In genomic region chr17:16282522-16282921, GRCh38 we compare ENCODE assay signal across 11 cellular contexts.
A peak's percentile ranks its signal among the peaks of the same experiment; 100 is the strongest.
DNase-seq lines count a peak whose midpoint lies in the region; ATAC-seq, FAIRE-seq and TF ChIP-seq lines count a peak whose summit lies in the region.
"Had no signal": no experiment of that assay in that cellular context is flagged by ENCODE, and none has a peak within 500 bp of the region (broad histone marks: within the 10 kb centered on the region; RNA-seq: fewer than 3 reads in every experiment).

No MANE protein-coding gene starts in this region.

- no peak for TF ChIP-seq POLR2A in A549 (IDR thresholded peaks at IDR 0.05; ENCODE audit: low read length)
- no peak for TF ChIP-seq POLR2A in ovary (IDR thresholded peaks at IDR 0.05)

- intact Hi-C loops in ovary (cut with DNase I): loop anchor here in 1 of 4 donors (10.0 kb wide), 1 partner anchor 72 kb away; the partner anchor contains the start of gene CENPV

- H3K9me3 ChIP-seq in A549 (no peaks in the 10 kb centered on the region), ovary (no peaks in the 10 kb centered on the region)

- DNase-seq in A549 (ENCODE audit: low read depth in 1 of 2, low spot score in 1 of 2): peak in 1 of 2 experiments; percentile 62
- DNase-seq in HS-27A (ENCODE audit: low read depth): peak; percentile 94
- DNase-seq in amniotic epithelial cell (ENCODE audit: low read depth): peak; percentile 89
- DNase-seq in glomerular visceral epithelial cell (ENCODE audit: extremely low spot score): peak; percentile 82
- DNase-seq in activated CD4-positive, alpha-beta T cell treated with anti-CD3 and anti-CD28 coated beads, Interleukin-2, amount 50 U/mL, for 4 hours: no peak
- no peak for DNase-seq in activated CD8-positive, alpha-beta memory T cell treated with anti-CD3 and anti-CD28 coated beads, Interleukin-2, amount 50 U/mL, for 4 hours
- no peak for DNase-seq in ovary
- DNase-seq: NCI-H1092 had no signal

- TF ChIP-seq EP300 in A549 (IDR thresholded peaks at IDR 0.05) (no peak), ovary (IDR thresholded peaks at IDR 0.05) (no peak)

- peak overlapping the region; percentile 51 for H3K4me2 ChIP-seq in A549

- H3K4me3 ChIP-seq in A549: no peak overlapping the region
- no peak overlapping the region for H3K4me3 ChIP-seq in ovary

- no peaks in the 10 kb centered on the region for H3K27me3 ChIP-seq in ovary

- FAIRE-seq in A549 (lab: Jason Lieb, UNC): peak; percentile 90
- FAIRE-seq: colon had no signal

- no peak for ATAC-seq in A549
- no peak for ATAC-seq in HG03095 (IDR thresholded peaks at IDR 0.05; ENCODE audit: unreplicated experiment)
- ATAC-seq: WTC11 had no signal

- TF ChIP-seq CTCF in A549 (IDR thresholded peaks at IDR 0.05) (no peak), ovary (IDR thresholded peaks at IDR 0.05) (no peak)

- H3K4me1 ChIP-seq in A549: peaks cover 55% of the 10 kb centered on the region
- H3K4me1 ChIP-seq in ovary (ENCODE audit: insufficient read depth): peaks cover 16% of the 10 kb centered on the region

- no peaks in the 10 kb centered on the region for H3K36me3 ChIP-seq in ovary

- POLR2A ChIA-PET in A549 (lab: Yijun Ruan, JAX): interaction anchor here (0.8 to 1.6 kb wide), 5 partner anchors 31 to 98 kb away, joined by 3 to 6 read pairs (median 4); partner anchors contain the start of genes NCOR1, PIGL and UBB

- peak overlapping the region; percentile 58 to 96 for H3K27ac ChIP-seq in A549
- H3K27ac ChIP-seq in ovary: no peak overlapping the region

- TF ChIP-seq RAD21 in A549 (conservative IDR thresholded peaks at IDR 0.05 in 1 of 2, IDR thresholded peaks at IDR 0.05 in 1 of 2): no peak

- CTCF ChIA-PET in A549 (lab: Yijun Ruan, JAX): interaction anchor here (0.6 to 10.0 kb wide), 13 partner anchors 8 to 150 kb away, joined by 3 to 69 read pairs (median 4); partner anchors contain the start of genes CENPV, NCOR1 and PIGL

TF ChIP-seq in A549, 52 proteins besides CTCF, POLR2A, EP300 and RAD21:
- TF ChIP-seq HEYL (CRISPR knock-in tag; IDR thresholded peaks at IDR 0.05): no peak
- peak; percentile 68; the same call in 1 of the 2 replicates for TF ChIP-seq FOSL2 (IDR thresholded peaks at IDR 0.05)
- peak; percentile 86 for TF ChIP-seq FOSL2 (CRISPR knock-in tag; IDR thresholded peaks at IDR 0.05)
- peak; percentile 41; the same call in 1 of the 2 replicates for TF ChIP-seq MAX (IDR thresholded peaks at IDR 0.05)
- TF ChIP-seq CHD2 (IDR thresholded peaks at IDR 0.05; ENCODE audit: low read length, partially characterized antibody): no peak
- TF ChIP-seq ESRRA (IDR thresholded peaks at IDR 0.05; ENCODE audit: borderline replicate concordance, low read length): no peak
- no peak for TF ChIP-seq ZFP36 (IDR thresholded peaks at IDR 0.05; ENCODE audit: borderline replicate concordance, partially characterized antibody)
- no peak for TF ChIP-seq HOXA7 (CRISPR knock-in tag; IDR thresholded peaks at IDR 0.05)
- TF ChIP-seq CBX8 (IDR thresholded peaks at IDR 0.05): no peak
- TF ChIP-seq RCOR1 (IDR thresholded peaks at IDR 0.05; ENCODE audit: low read depth, low read length): no peak
- TF ChIP-seq JUNB (IDR thresholded peaks at IDR 0.05): peak; percentile 74
- TF ChIP-seq BHLHE40 (IDR thresholded peaks at IDR 0.05; ENCODE audit: low read depth, low read length): no peak
- TF ChIP-seq USF2 (IDR thresholded peaks at IDR 0.05): no peak
- TF ChIP-seq MYC (IDR thresholded peaks at IDR 0.05; ENCODE audit: borderline replicate concordance, low read length): no peak
- TF ChIP-seq NPAS2 (CRISPR knock-in tag; IDR thresholded peaks at IDR 0.05; ENCODE audit: borderline replicate concordance): no peak
- TF ChIP-seq JUN (IDR thresholded peaks at IDR 0.05): peak in 1 of 2 experiments; percentile 29; a peak in 1 of 5 replicates
- peak; percentile 24; the same call in 1 of the 2 replicates for TF ChIP-seq GATA3 (IDR thresholded peaks at IDR 0.05; ENCODE audit: borderline replicate concordance)
TF ChIP-seq in A549: peak in this region for 5.

Comparison
In these comparisons a context has a peak if more than half of its experiments do, and no peak if none do; other contexts are left out.
1. DNase-seq: peak in HS-27A (single experiment), amniotic epithelial cell (single experiment) and glomerular visceral epithelial cell (single experiment); none in activated CD4-positive, alpha-beta T cell treated with anti-CD3 and anti-CD28 coated beads, Interleukin-2, amount 50 U/mL, for 4 hours (0 of 2), activated CD8-positive, alpha-beta memory T cell treated with anti-CD3 and anti-CD28 coated beads, Interleukin-2, amount 50 U/mL, for 4 hours (single experiment) and ovary (0 of 5).
2. H3K27ac ChIP-seq: peak in A549 (2 of 2); none in ovary (0 of 2).